In genomic region chr3:56042326-56042951, GRCh38 we compare ENCODE assay signal across 8 cellular contexts.
DNase-seq lines count a peak whose midpoint lies in the region; ATAC-seq, FAIRE-seq and TF ChIP-seq lines count a peak whose summit lies in the region.

No MANE protein-coding gene starts in this region.

- RAD21 ChIA-PET in GM12878 (lab: Charles Lee; ENCODE audit: unreplicated experiment): no interaction called here

- no peak overlapping the region for H3K4me2 ChIP-seq in MM.1S (ENCODE audit: low read depth, low read length)
- H3K4me2 ChIP-seq in GM12878 (ENCODE audit: control insufficient read depth, insufficient read depth): no peak overlapping the region

- no peaks in the 10 kb centered on the region for H3K9me2 ChIP-seq in MM.1S (replicated peaks; ENCODE audit: insufficient read depth, low read length)

- H3K9ac ChIP-seq in MM.1S (ENCODE audit: low read length) (no peak overlapping the region), GM12878 (ENCODE audit: control insufficient read depth, insufficient read depth, low read length) (no peak overlapping the region)

- H4K20me1 ChIP-seq in MM.1S (ENCODE audit: insufficient read depth, low read length): no peaks in the 10 kb centered on the region
- no peaks in the 10 kb centered on the region for H4K20me1 ChIP-seq in GM12878 (ENCODE audit: control insufficient read depth, insufficient read depth)

- intact Hi-C loops in GM12878 (cut with micrococcal nuclease; ENCODE audit: unreplicated experiment): loop anchor here (10.0 kb wide), 1 partner anchor 608 kb away; no protein-coding TSS in a partner anchor

- H3F3A ChIP-seq in MM.1S (ENCODE audit: insufficient read depth, low read length): no peaks in the 10 kb centered on the region

- SMC1A ChIA-PET in GM12878 (lab: Charles Lee; ENCODE audit: uncharacterized antibody, unreplicated experiment): no interaction called here

- no peak for TF ChIP-seq POLR2A in GM12878 (IDR thresholded peaks at IDR 0.05; ENCODE audit: low read depth, low read length)

- DNase-seq in DMS 273 treated with DMSO at 0.1 percent for 48 hours (lab: John Stamatoyannopoulos, UW) (peak; percentile 11), MM.1S (peak; percentile 21), GM12878 (ENCODE audit: low read depth, low spot score) (no peak), kidney glomerular epithelial cell (lab: John Stamatoyannopoulos, UW) (peak; percentile 51)
- no peak for DNase-seq in activated effector memory CD4-positive, alpha-beta T cell treated with anti-CD3 and anti-CD28 coated beads, Interleukin-2, amount 50 U/mL, for 16 hours
- DNase-seq in stimulated activated CD4-positive, alpha-beta T cell treated with anti-CD3 and anti-CD28 coated beads, Interleukin-4, amount 100 ng/mL, for 24 hours: no peak
- DNase-seq in activated CD8-positive, alpha-beta memory T cell treated with anti-CD3 and anti-CD28 coated beads for 24 hours: no peak

- no peaks in the 10 kb centered on the region for H3K36me3 ChIP-seq in MM.1S (replicated peaks; ENCODE audit: insufficient read depth, low read length)
- H3K36me3 ChIP-seq in GM12878 (ENCODE audit: control insufficient read depth in 2 of 2, insufficient read depth in 2 of 2, low read length in 1 of 2): no peaks in the 10 kb centered on the region

- no peaks in the 10 kb centered on the region for H3K4me1 ChIP-seq in MM.1S (ENCODE audit: low read length)
- no peaks in the 10 kb centered on the region for H3K4me1 ChIP-seq in GM12878 (ENCODE audit: control insufficient read depth, insufficient read depth, low read length)

- CTCF ChIA-PET in GM12878 (lab: Yijun Ruan, JAX): no interaction called here

- 26% methylated on average over 10 of the region's 10 CpGs for WGBS in GM12878 (ENCODE audit: insufficient coverage, insufficient replicate concordance, low lambda C conversion rate, missing lambda C conversion rate)

- no TSS peak for BruUV-seq in GM12878 (replicated peaks; lab: Mats Ljungman, UMichigan)

- ATAC-seq in GM12878 (peak; percentile 57), HG03378 (IDR thresholded peaks at IDR 0.05; ENCODE audit: unreplicated experiment) (no peak)

- H3K79me2 ChIP-seq in MM.1S (ENCODE audit: low read length) (no peaks in the 10 kb centered on the region), GM12878 (ENCODE audit: control insufficient read depth, insufficient read depth, low read length) (no peaks in the 10 kb centered on the region)

- no peak for TF ChIP-seq EP300 in GM12878 (IDR thresholded peaks at IDR 0.05; ENCODE audit: borderline replicate concordance in 1 of 2, control insufficient read depth in 1 of 2, low read depth in 2 of 2, low read length in 2 of 2)

- peak; percentile 27 for TF ChIP-seq CTCF in MM.1S (IDR thresholded peaks at IDR 0.05; ENCODE audit: low read length)
- TF ChIP-seq CTCF in GM12878 (IDR thresholded peaks at IDR 0.05 in 2 of 3, conservative IDR thresholded peaks at IDR 0.05 in 1 of 3; ENCODE audit: control insufficient read depth in 2 of 3, extremely low read depth in 1 of 3, insufficient read depth in 1 of 3, low read depth in 3 of 3, low read length in 3 of 3): peak in 2 of 3 experiments; percentile 20 to 30; a peak in 2 of 6 replicates

- no peaks in the 10 kb centered on the region for H3K9me3 ChIP-seq in MM.1S (replicated peaks; ENCODE audit: insufficient read depth, low read length)
- no peaks in the 10 kb centered on the region for H3K9me3 ChIP-seq in GM12878 (replicated peaks; ENCODE audit: control insufficient read depth, insufficient read depth, low read length)

- H3K4me3 ChIP-seq in MM.1S (ENCODE audit: low read length) (no peak overlapping the region), GM12878 (no peak overlapping the region)

- H3K27me3 ChIP-seq in MM.1S (replicated peaks; ENCODE audit: insufficient read depth, low read length) (no peaks in the 10 kb centered on the region), GM12878 (replicated peaks in 1 of 2; ENCODE audit: control insufficient read depth in 2 of 2, insufficient read depth in 2 of 2, low read length in 1 of 2) (peaks cover 0 to 2% of the 10 kb centered on the region in 2 experiments; a peak in 1 of 4 replicates)

- 0 out of 2 replicates have a peak, but pooled peaks have one; percentile 21 for TF ChIP-seq RAD21 in GM12878 (IDR thresholded peaks at IDR 0.05; ENCODE audit: insufficient read depth, low read depth, low read length)

- POLR2A ChIA-PET in GM12878 (lab: Charles Lee): no interaction called here

- H2AFZ ChIP-seq in MM.1S (ENCODE audit: low read length): no peak overlapping the region
- no peak overlapping the region for H2AFZ ChIP-seq in GM12878 (ENCODE audit: control insufficient read depth, low read depth, low read length)

- FAIRE-seq in GM12878 (lab: Jason Lieb, UNC): no peak

- no peak overlapping the region for H3K27ac ChIP-seq in MM.1S (ENCODE audit: low read length)
- H3K27ac ChIP-seq in GM12878 (ENCODE audit: control insufficient read depth, insufficient read depth): no peak overlapping the region

- in situ Hi-C loops in GM12878 (cut with MboI): no loop called here

TF ChIP-seq in GM12878, 131 proteins besides CTCF, POLR2A, EP300 and RAD21:
- TF ChIP-seq RFX5 (IDR thresholded peaks at IDR 0.05; ENCODE audit: low read depth, low read length) (no peak), IRF3 (IDR thresholded peaks at IDR 0.05) (no peak)

Comparison
In these comparisons a context has a peak if more than half of its experiments do, and no peak if none do; other contexts are left out.
1. DNase-seq: peak in DMS 273 treated with DMSO at 0.1 percent for 48 hours (single experiment), MM.1S (single experiment) and kidney glomerular epithelial cell (single experiment); none in GM12878 (single experiment), activated effector memory CD4-positive, alpha-beta T cell treated with anti-CD3 and anti-CD28 coated beads, Interleukin-2, amount 50 U/mL, for 16 hours (single experiment), stimulated activated CD4-positive, alpha-beta T cell treated with anti-CD3 and anti-CD28 coated beads, Interleukin-4, amount 100 ng/mL, for 24 hours (single experiment) and activated CD8-positive, alpha-beta memory T cell treated with anti-CD3 and anti-CD28 coated beads for 24 hours (single experiment).